7 cellular contexts compared by ENCODE assay signal in the genomic region with DNA sequence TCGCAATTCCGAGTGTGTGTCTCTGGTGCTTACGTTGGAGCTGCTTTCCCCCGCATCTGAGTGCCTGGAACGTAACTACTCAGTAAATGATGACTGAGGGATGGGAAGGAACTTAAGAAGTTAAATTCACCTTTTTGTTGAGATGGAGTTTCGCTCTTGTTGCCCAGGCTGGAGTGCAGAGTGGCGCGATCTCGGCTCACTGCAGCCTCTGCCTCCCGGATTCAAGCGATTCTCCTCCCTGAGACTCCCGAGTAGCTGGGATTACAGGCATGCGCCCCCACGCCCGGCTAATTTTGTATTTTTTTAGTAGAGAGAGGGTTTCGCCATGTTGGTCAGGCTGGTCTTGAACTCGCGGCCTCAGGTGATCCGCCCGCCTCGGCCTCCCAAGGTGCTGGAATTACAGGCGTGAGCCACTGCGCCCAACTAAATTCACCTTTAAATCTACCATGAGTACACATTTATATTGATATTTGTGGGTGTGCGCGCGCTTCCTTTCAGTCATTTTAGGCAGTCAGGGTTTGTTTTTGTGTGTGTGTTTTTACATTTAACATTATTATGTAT. TPM values are rescaled to one million over a fixed set of nuclear protein-coding genes. Genes with fewer than 3 reads are reported as not detected.
A peak's percentile ranks its signal among the peaks of the same experiment; 100 is the strongest.
DNase-seq lines count a peak whose midpoint lies in the region; ATAC-seq lines count a peak whose summit lies in the region.

No MANE protein-coding gene starts in this region.

- DNase-seq in activated T-helper 1 cell treated with anti-CD3 and anti-CD28 coated beads, Interleukin-12 subunit alpha, Interleukin-12 subunit beta, Interleukin-2, Interleukin-4 antibody, amounts not matched to agents 30 ng/mL and 10 ng/mL and 1 ng/mL, durations not matched to agents 14 hours and 24 hours and 36 hours (ENCODE audit: low spot score) = no peak
- DNase-seq in stimulated activated naive B cell treated with anti-CD40 and anti-IgM and Interleukin-4, amounts not matched to agents 10 μg/mL and 1 μg/mL and 100 μg/mL, for 72 hours = no peak
- no peak for DNase-seq in GM19238 (ENCODE audit: insufficient read length, low spot score)
- no peak for DNase-seq in anterior cingulate cortex (lab: John Stamatoyannopoulos, UW)
- DNase-seq in C1 segment of cervical spinal cord (lab: John Stamatoyannopoulos, UW) = no peak

- no peaks in the 10 kb centered on the region for H3K9me3 ChIP-seq in iPS-15b (ENCODE audit: control insufficient read depth, insufficient read depth, low read length)

- H3K36me3 ChIP-seq in iPS-15b (ENCODE audit: control insufficient read depth, insufficient read depth, low read length) = peaks cover 3% of the 10 kb centered on the region

- peak; percentile 22 for ATAC-seq in HG02840 (IDR thresholded peaks at IDR 0.05; ENCODE audit: low FRiP score, unreplicated experiment)
- no peak for ATAC-seq in stimulated activated naive B cell treated with anti-CD40 and anti-IgM and Interleukin-4, amounts not matched to agents 10 μg/mL and 1 μg/mL and 100 μg/mL, for 72 hours (replicated peaks)

- H3K4me1 Mint-ChIP-seq in activated T-helper 1 cell treated with anti-CD3 and anti-CD28 coated beads, Interleukin-12 subunit alpha, Interleukin-12 subunit beta, Interleukin-2, Interleukin-4 antibody, amounts not matched to agents 30 ng/mL and 10 ng/mL and 1 ng/mL, durations not matched to agents 14 hours and 24 hours and 36 hours (ENCODE audit: low read depth) = peaks cover 22% of the 10 kb centered on the region
- H3K4me1 Mint-ChIP-seq in stimulated activated naive B cell treated with anti-CD40 and anti-IgM and Interleukin-4, amounts not matched to agents 10 μg/mL and 1 μg/mL and 100 μg/mL, for 72 hours = peaks cover 6 to 18% of the 10 kb centered on the region in 2 donors

- peak overlapping the region; percentile 94 for H3K9ac ChIP-seq in iPS-15b (ENCODE audit: low read depth, low read length)

- no peaks in the 10 kb centered on the region for H3K27me3 ChIP-seq in iPS-15b (ENCODE audit: control insufficient read depth, insufficient read depth, low read length)

- intact Hi-C loops in activated T-helper 1 cell treated with anti-CD3 and anti-CD28 coated beads, Interleukin-12 subunit alpha, Interleukin-12 subunit beta, Interleukin-2, Interleukin-4 antibody, amounts not matched to agents 30 ng/mL and 10 ng/mL and 1 ng/mL, durations not matched to agents 14 hours and 24 hours and 36 hours (cut with micrococcal nuclease) = loop anchor here (1.0 to 5.0 kb wide), 7 partner anchors 24 to 1000 kb away; partner anchors contain the start of genes MYCBP and RRAGC

- peak overlapping the region; percentile 100 for H3K27ac Mint-ChIP-seq in activated T-helper 1 cell treated with anti-CD3 and anti-CD28 coated beads, Interleukin-12 subunit alpha, Interleukin-12 subunit beta, Interleukin-2, Interleukin-4 antibody, amounts not matched to agents 30 ng/mL and 10 ng/mL and 1 ng/mL, durations not matched to agents 14 hours and 24 hours and 36 hours
- H3K27ac Mint-ChIP-seq in stimulated activated naive B cell treated with anti-CD40 and anti-IgM and Interleukin-4, amounts not matched to agents 10 μg/mL and 1 μg/mL and 100 μg/mL, for 72 hours = peak overlapping the region; percentile 97

- H3K36me3 Mint-ChIP-seq in activated T-helper 1 cell treated with anti-CD3 and anti-CD28 coated beads, Interleukin-12 subunit alpha, Interleukin-12 subunit beta, Interleukin-2, Interleukin-4 antibody, amounts not matched to agents 30 ng/mL and 10 ng/mL and 1 ng/mL, durations not matched to agents 14 hours and 24 hours and 36 hours (ENCODE audit: low read depth) = peaks cover 26% of the 10 kb centered on the region
- H3K36me3 Mint-ChIP-seq in stimulated activated naive B cell treated with anti-CD40 and anti-IgM and Interleukin-4, amounts not matched to agents 10 μg/mL and 1 μg/mL and 100 μg/mL, for 72 hours = peaks cover 19 to 26% of the 10 kb centered on the region in 2 donors

- no peaks in the 10 kb centered on the region for H3K27me3 Mint-ChIP-seq in activated T-helper 1 cell treated with anti-CD3 and anti-CD28 coated beads, Interleukin-12 subunit alpha, Interleukin-12 subunit beta, Interleukin-2, Interleukin-4 antibody, amounts not matched to agents 30 ng/mL and 10 ng/mL and 1 ng/mL, durations not matched to agents 14 hours and 24 hours and 36 hours (ENCODE audit: insufficient read depth)
- no peaks in the 10 kb centered on the region for H3K27me3 Mint-ChIP-seq in stimulated activated naive B cell treated with anti-CD40 and anti-IgM and Interleukin-4, amounts not matched to agents 10 μg/mL and 1 μg/mL and 100 μg/mL, for 72 hours

- peak overlapping the region; percentile 96 for H3K4me3 Mint-ChIP-seq in activated T-helper 1 cell treated with anti-CD3 and anti-CD28 coated beads, Interleukin-12 subunit alpha, Interleukin-12 subunit beta, Interleukin-2, Interleukin-4 antibody, amounts not matched to agents 30 ng/mL and 10 ng/mL and 1 ng/mL, durations not matched to agents 14 hours and 24 hours and 36 hours
- peak overlapping the region; percentile 87 to 90 for H3K4me3 Mint-ChIP-seq in stimulated activated naive B cell treated with anti-CD40 and anti-IgM and Interleukin-4, amounts not matched to agents 10 μg/mL and 1 μg/mL and 100 μg/mL, for 72 hours

- peak overlapping the region; percentile 69 for H3K4me3 ChIP-seq in iPS-15b (ENCODE audit: low read depth, low read length)

- H3K9me3 Mint-ChIP-seq in activated T-helper 1 cell treated with anti-CD3 and anti-CD28 coated beads, Interleukin-12 subunit alpha, Interleukin-12 subunit beta, Interleukin-2, Interleukin-4 antibody, amounts not matched to agents 30 ng/mL and 10 ng/mL and 1 ng/mL, durations not matched to agents 14 hours and 24 hours and 36 hours = no peaks in the 10 kb centered on the region
- H3K9me3 Mint-ChIP-seq in stimulated activated naive B cell treated with anti-CD40 and anti-IgM and Interleukin-4, amounts not matched to agents 10 μg/mL and 1 μg/mL and 100 μg/mL, for 72 hours = no peaks in the 10 kb centered on the region

- no peaks in the 10 kb centered on the region for H3K4me1 ChIP-seq in iPS-15b (ENCODE audit: control insufficient read depth, insufficient read depth, low read length)

RNA-seq across cellular contexts. Expression of gene NDUFS5, which starts 0.9 kb away (rescaled TPM):
- total RNA-seq in activated T-helper 1 cell treated with anti-CD3 and anti-CD28 coated beads, Interleukin-12 subunit alpha, Interleukin-12 subunit beta, Interleukin-2, Interleukin-4 antibody, amounts not matched to agents 30 ng/mL and 10 ng/mL and 1 ng/mL, durations not matched to agents 14 hours and 24 hours and 36 hours = 143 and 150 TPM in 2 replicates

RNA-seq across cellular contexts. Expression of gene AKIRIN1, which starts 36.0 kb away (rescaled TPM):
- total RNA-seq in activated T-helper 1 cell treated with anti-CD3 and anti-CD28 coated beads, Interleukin-12 subunit alpha, Interleukin-12 subunit beta, Interleukin-2, Interleukin-4 antibody, amounts not matched to agents 30 ng/mL and 10 ng/mL and 1 ng/mL, durations not matched to agents 14 hours and 24 hours and 36 hours = 78.1 and 78.5 TPM in 2 replicates
